In genomic region chr17:18682671-18683070, GRCh38 we compare ENCODE assay signal across 10 cellular contexts. TPM values are rescaled to one million over a fixed set of nuclear protein-coding genes. Genes with fewer than 3 reads are reported as not detected.
A peak's percentile ranks its signal among the peaks of the same experiment; 100 is the strongest.
DNase-seq lines count a peak whose midpoint lies in the region; ATAC-seq and TF ChIP-seq lines count a peak whose summit lies in the region.
"Not testable (repeated sequence)": the region's sequence is repeated elsewhere in the genome, so short reads cannot be mapped to it uniquely, and the experiment has no call there.
"Had no signal": no experiment of that assay in that cellular context is flagged by ENCODE, and none has a peak within 500 bp of the region (broad histone marks: within the 10 kb centered on the region; RNA-seq: fewer than 3 reads in every experiment).

No MANE protein-coding gene starts in this region.

- not testable (repeated sequence) for H3F3A ChIP-seq in smooth muscle cell (ENCODE audit: low read depth)

- H3K36me3 ChIP-seq in CD4-positive, CD25-positive, alpha-beta regulatory T cell (ENCODE audit: control insufficient read depth, insufficient read depth, low read length); breast epithelium; smooth muscle cell (ENCODE audit: low read depth): not testable (repeated sequence)
- H3K36me3 ChIP-seq in gastroesophageal sphincter = peaks cover 0 to 13% of the 10 kb centered on the region in 2 donors

- H4K20me1 ChIP-seq in smooth muscle cell (ENCODE audit: low read depth) = not testable (repeated sequence)

- H3K9ac ChIP-seq in smooth muscle cell (ENCODE audit: low read depth) = not testable (repeated sequence)

- H3K4me2 ChIP-seq in smooth muscle cell = peak overlapping the region; percentile 80

- H3K79me2 ChIP-seq in smooth muscle cell (ENCODE audit: low read depth) = peaks cover 11% of the 10 kb centered on the region

- intact Hi-C loops in breast epithelium (cut with DNase I; ENCODE audit: low total_unique reads) = not testable (repeated sequence)

- H3K36me3 Mint-ChIP-seq in CD4-positive, CD25-positive, alpha-beta regulatory T cell; activated CD4-positive, alpha-beta memory T cell treated with anti-CD3 and anti-CD28 coated beads, Interleukin-2, amount 10 ng/mL, durations not matched to agents 7 days and 5 days (ENCODE audit: low read depth): not testable (repeated sequence)

- not testable (repeated sequence) for H3K9me3 Mint-ChIP-seq in CD4-positive, CD25-positive, alpha-beta regulatory T cell; activated CD4-positive, alpha-beta memory T cell treated with anti-CD3 and anti-CD28 coated beads, Interleukin-2, amount 10 ng/mL, durations not matched to agents 7 days and 5 days

- TF ChIP-seq EP300 in gastroesophageal sphincter (IDR thresholded peaks at IDR 0.05) = not testable (repeated sequence)

- H3K27ac Mint-ChIP-seq in CD4-positive, CD25-positive, alpha-beta regulatory T cell = peak overlapping the region; percentile 76 to 92 (median 88)
- H3K27ac Mint-ChIP-seq in activated CD4-positive, alpha-beta memory T cell treated with anti-CD3 and anti-CD28 coated beads, Interleukin-2, amount 10 ng/mL, durations not matched to agents 7 days and 5 days = not testable (repeated sequence)

- H2AFZ ChIP-seq in smooth muscle cell (ENCODE audit: low read depth) = peak overlapping the region; percentile 37

- H3K4me1 ChIP-seq in CD4-positive, CD25-positive, alpha-beta regulatory T cell (ENCODE audit: control insufficient read depth, insufficient read depth, low read length, poor library complexity, severe bottlenecking); breast epithelium; gastroesophageal sphincter; mononuclear cell (ENCODE audit: insufficient read depth, low read length); smooth muscle cell (ENCODE audit: low read depth): not testable (repeated sequence)

- 0% methylated on average over 1 of the region's 3 CpGs; no CpG with 5 or more reads in 1 of the 2 donors for WGBS in gastroesophageal sphincter (ENCODE audit: low coverage in 1 of 2), 2 donors
- 10% methylated on average over 3 of the region's 3 CpGs for WGBS in smooth muscle cell (ENCODE audit: low lambda C conversion rate)

- peaks cover 6 to 24% (median 14%) of the 10 kb centered on the region in 4 donors for H3K4me1 Mint-ChIP-seq in CD4-positive, CD25-positive, alpha-beta regulatory T cell
- H3K4me1 Mint-ChIP-seq in activated CD4-positive, alpha-beta memory T cell treated with anti-CD3 and anti-CD28 coated beads, Interleukin-2, amount 10 ng/mL, durations not matched to agents 7 days and 5 days = not testable (repeated sequence)

- TF ChIP-seq POLR2A in breast epithelium (IDR thresholded peaks at IDR 0.05); gastroesophageal sphincter (IDR thresholded peaks at IDR 0.05): not testable (repeated sequence)

- not testable (repeated sequence) for H3K27me3 Mint-ChIP-seq in CD4-positive, CD25-positive, alpha-beta regulatory T cell; activated CD4-positive, alpha-beta memory T cell treated with anti-CD3 and anti-CD28 coated beads, Interleukin-2, amount 10 ng/mL, durations not matched to agents 7 days and 5 days

- POLR2A ChIA-PET in activated CD4-positive, alpha-beta memory T cell treated with anti-CD3 and anti-CD28 coated beads, Interleukin-2, amount 10 ng/mL, durations not matched to agents 7 days and 5 days (lab: Charles Lee) = not testable (repeated sequence)

- peak in 1 of 3 donors; percentile 14 for DNase-seq in CD4-positive, CD25-positive, alpha-beta regulatory T cell
- DNase-seq in NCI-H748 treated with DMSO at 0.1 percent for 48 hours (lab: John Stamatoyannopoulos, UW) = peak; percentile 5
- not testable (repeated sequence) for DNase-seq in activated CD4-positive, alpha-beta memory T cell treated with anti-CD3 and anti-CD28 coated beads, Interleukin-2, amount 10 ng/mL, durations not matched to agents 7 days and 5 days; breast epithelium (ENCODE audit: low spot score in 2 of 2); smooth muscle cell (lab: John Stamatoyannopoulos, UW; ENCODE audit: unreplicated experiment)

- CTCF ChIA-PET in activated CD4-positive, alpha-beta memory T cell treated with anti-CD3 and anti-CD28 coated beads, Interleukin-2, amount 10 ng/mL, durations not matched to agents 7 days and 5 days (lab: Charles Lee) = interaction anchor here (1.1 kb wide), 1 partner anchor 57 kb away, joined by 3 read pairs; no protein-coding TSS in a partner anchor

- H3K4me3 Mint-ChIP-seq in CD4-positive, CD25-positive, alpha-beta regulatory T cell = peak overlapping the region; percentile 89 to 93 (median 92)
- H3K4me3 Mint-ChIP-seq in activated CD4-positive, alpha-beta memory T cell treated with anti-CD3 and anti-CD28 coated beads, Interleukin-2, amount 10 ng/mL, durations not matched to agents 7 days and 5 days = peak overlapping the region; percentile 77

- ATAC-seq in CD4-positive, CD25-positive, alpha-beta regulatory T cell (ENCODE audit: low read depth in 2 of 2); gastroesophageal sphincter: not testable (repeated sequence)
- ATAC-seq in GM21825 (IDR thresholded peaks at IDR 0.05; ENCODE audit: unreplicated experiment) = peak; percentile 10

- H3K27me3 ChIP-seq in CD4-positive, CD25-positive, alpha-beta regulatory T cell (ENCODE audit: control insufficient read depth, insufficient read depth, low read length); breast epithelium; gastroesophageal sphincter; mononuclear cell (ENCODE audit: insufficient read depth, low read length); smooth muscle cell (ENCODE audit: low read depth): not testable (repeated sequence)

- not testable (repeated sequence) for H3K27ac ChIP-seq in CD4-positive, CD25-positive, alpha-beta regulatory T cell (ENCODE audit: insufficient read depth, low read length, poor library complexity, severe bottlenecking); breast epithelium; smooth muscle cell (ENCODE audit: low read depth)
- H3K27ac ChIP-seq in gastroesophageal sphincter = peak overlapping the region in 3 of 4 donors; percentile 68 to 78 (median 71)

- not testable (repeated sequence) for TF ChIP-seq CTCF in breast epithelium (IDR thresholded peaks at IDR 0.05); gastroesophageal sphincter (IDR thresholded peaks at IDR 0.05); smooth muscle cell (IDR thresholded peaks at IDR 0.05; ENCODE audit: borderline replicate concordance, insufficient read depth, poor library complexity, severe bottlenecking)

- H3K4me3 ChIP-seq in CD4-positive, CD25-positive, alpha-beta regulatory T cell (ENCODE audit: low read depth, low read length) = peak overlapping the region; percentile 69
- peak overlapping the region; percentile 44 to 75 (median 57) for H3K4me3 ChIP-seq in breast epithelium
- peak overlapping the region in 1 of 2 donors; percentile 57 for H3K4me3 ChIP-seq in gastroesophageal sphincter
- H3K4me3 ChIP-seq in mononuclear cell (ENCODE audit: low read length) = peak overlapping the region; percentile 36
- H3K4me3 ChIP-seq in smooth muscle cell = peak overlapping the region; percentile 59

- H3K9me3 ChIP-seq in CD4-positive, CD25-positive, alpha-beta regulatory T cell (ENCODE audit: control insufficient read depth in 2 of 2, low read length in 2 of 2); breast epithelium; gastroesophageal sphincter; mononuclear cell (ENCODE audit: low read depth, low read length); smooth muscle cell (replicated peaks; ENCODE audit: low read depth): not testable (repeated sequence)

RNA-seq across cellular contexts. Expression of gene FOXO3B, which starts 0.6 kb away (rescaled TPM):
- 4.5 TPM for total RNA-seq in CD4-positive, CD25-positive, alpha-beta regulatory T cell
- polyA plus RNA-seq in CD4-positive, CD25-positive, alpha-beta regulatory T cell = 1 to 10 TPM; 1.7 to 2.6 (median 2.0) TPM
- total RNA-seq in activated CD4-positive, alpha-beta memory T cell treated with anti-CD3 and anti-CD28 coated beads, Interleukin-2, amount 10 ng/mL, durations not matched to agents 7 days and 5 days = 1 to 10 TPM; 1.2 to 1.8 TPM
- total RNA-seq in breast epithelium (10 to 100 TPM in 1 of 3 donors, 1 to 10 TPM in 2; 4.6 to 13.9 (median 8.2) TPM), gastroesophageal sphincter (10 to 100 TPM in 1 of 4 donors, 1 to 10 TPM in 3; 4.7 to 12.0 (median 6.8) TPM), mononuclear cell (6.9 TPM), smooth muscle cell (5.2 and 9.8 TPM in 2 replicates)
- polyA plus RNA-seq in smooth muscle cell = 7.5 and 11.4 TPM in 2 replicates

RNA-seq across cellular contexts. Expression of gene TBC1D28, which starts 38.5 kb away (rescaled TPM):
- not detected for total RNA-seq in CD4-positive, CD25-positive, alpha-beta regulatory T cell
- polyA plus RNA-seq in CD4-positive, CD25-positive, alpha-beta regulatory T cell = not detected
- not detected for total RNA-seq in activated CD4-positive, alpha-beta memory T cell treated with anti-CD3 and anti-CD28 coated beads, Interleukin-2, amount 10 ng/mL, durations not matched to agents 7 days and 5 days
- not detected for total RNA-seq in breast epithelium
- total RNA-seq in gastroesophageal sphincter = not detected
- total RNA-seq in mononuclear cell = not detected
- not detected in 2 replicates for total RNA-seq in smooth muscle cell
- 0.24 TPM in 1 of 2 replicates, not detected in the other for polyA plus RNA-seq in smooth muscle cell
- total RNA-seq: Daoy, HT1080 had no signal
